11 cellular contexts compared by ENCODE assay signal in genomic region chr3:190385835-190386688, GRCh38. TPM values are rescaled to one million over a fixed set of nuclear protein-coding genes. Genes with fewer than 3 reads are reported as not detected.
DNase-seq lines count a peak whose midpoint lies in the region; ATAC-seq and TF ChIP-seq lines count a peak whose summit lies in the region.
"Had no signal": no experiment of that assay in that cellular context is flagged by ENCODE, and none has a peak within 500 bp of the region (broad histone marks: within the 10 kb centered on the region; RNA-seq: fewer than 3 reads in every experiment).

No MANE protein-coding gene starts in this region.

- H3K9me3 ChIP-seq in OCI-LY7 (ENCODE audit: low read length) = no peaks in the 10 kb centered on the region

- H3K9me2 ChIP-seq in OCI-LY7 (ENCODE audit: insufficient read depth, low read length) = no peaks in the 10 kb centered on the region

- H3K9me3 Mint-ChIP-seq in activated CD4-positive, alpha-beta T cell treated with anti-CD3 and anti-CD28 coated beads for 36 hours (ENCODE audit: low read depth) = no peaks in the 10 kb centered on the region
- H3K9me3 Mint-ChIP-seq: H9 had no signal

- no peak for TF ChIP-seq CTCF in choroid plexus epithelial cell (conservative IDR thresholded peaks at IDR 0.05; ENCODE audit: low read depth, low read length)
- no peak for TF ChIP-seq CTCF in omental fat pad (IDR thresholded peaks at IDR 0.05)
- TF ChIP-seq CTCF in OCI-LY7 (conservative IDR thresholded peaks at IDR 0.05; ENCODE audit: low read length) = no peak

- H3K4me1 ChIP-seq in OCI-LY7 (ENCODE audit: insufficient read depth, low read length, poor library complexity, severe bottlenecking) = no peaks in the 10 kb centered on the region

- no peak overlapping the region for H3K4me3 Mint-ChIP-seq in activated CD4-positive, alpha-beta T cell treated with anti-CD3 and anti-CD28 coated beads for 36 hours
- H3K4me3 Mint-ChIP-seq: H9 had no signal

- peaks cover 11% of the 10 kb centered on the region for H3K27me3 Mint-ChIP-seq in activated CD4-positive, alpha-beta T cell treated with anti-CD3 and anti-CD28 coated beads for 36 hours

- no peak overlapping the region for H3K4me2 ChIP-seq in OCI-LY7 (ENCODE audit: low read length)

- H3K36me3 Mint-ChIP-seq in activated CD4-positive, alpha-beta T cell treated with anti-CD3 and anti-CD28 coated beads for 36 hours (ENCODE audit: low read depth) = no peaks in the 10 kb centered on the region

- H3K4me3 ChIP-seq in choroid plexus epithelial cell (ENCODE audit: low read depth, low read length) (peak overlapping the region; percentile 2), OCI-LY7 (ENCODE audit: low read depth, low read length, poor library complexity, severe bottlenecking) (no peak overlapping the region)

- DNase-seq in DMS53 treated with DMSO at 0.1 percent for 48 hours (lab: John Stamatoyannopoulos, UW; ENCODE audit: unreplicated experiment) = peak; percentile 24
- DNase-seq in NCI-H460 (ENCODE audit: extremely low read depth, low read depth) = peak; percentile 96
- DNase-seq in choroid plexus epithelial cell (ENCODE audit: low read depth) = peak; percentile 97
- DNase-seq in omental fat pad (ENCODE audit: low spot score) = no peak
- no peak for DNase-seq in activated CD4-positive, alpha-beta T cell treated with anti-CD3 and anti-CD28 coated beads for 36 hours
- DNase-seq in NCI-H1436 (lab: John Stamatoyannopoulos, UW) = no peak
- no peak for DNase-seq in 8988T
- no peak for DNase-seq in OCI-LY7 (ENCODE audit: low spot score)
- DNase-seq: H9, KG1 had no signal

- CTCF ChIA-PET in activated CD4-positive, alpha-beta T cell treated with anti-CD3 and anti-CD28 coated beads for 36 hours (lab: Charles Lee) = no interaction called here
- CTCF ChIA-PET in OCI-LY7 (lab: Charles Lee; ENCODE audit: unreplicated experiment) = interaction anchor here (0.6 kb wide), 1 partner anchor 1155 kb away, joined by 3 read pairs; no protein-coding TSS in a partner anchor

- no peak overlapping the region for H3K27ac ChIP-seq in OCI-LY7 (ENCODE audit: low read depth, low read length, poor library complexity, severe bottlenecking)

- ATAC-seq in omental fat pad (ENCODE audit: low FRiP score) = peak; percentile 88
- ATAC-seq in activated CD4-positive, alpha-beta T cell treated with anti-CD3 and anti-CD28 coated beads for 36 hours = no peak
- ATAC-seq: Right ventricle myocardium inferior had no signal

- intact Hi-C loops in activated CD4-positive, alpha-beta T cell treated with anti-CD3 and anti-CD28 coated beads for 36 hours (cut with DNase I, micrococcal nuclease) = loop anchor here in 1 of 2 experiments (10.0 kb wide), 1 partner anchor 309 kb away; no protein-coding TSS in a partner anchor
- intact Hi-C loops in OCI-LY7 (cut with micrococcal nuclease; ENCODE audit: unreplicated experiment) = no loop called here

- no peaks in the 10 kb centered on the region for H4K20me1 ChIP-seq in OCI-LY7 (ENCODE audit: insufficient read depth, low read length)

- POLR2A ChIA-PET in activated CD4-positive, alpha-beta T cell treated with anti-CD3 and anti-CD28 coated beads for 36 hours (lab: Charles Lee) = no interaction called here
- POLR2A ChIA-PET in OCI-LY7 (lab: Charles Lee) = no interaction called here

- no peaks in the 10 kb centered on the region for H3K79me2 ChIP-seq in OCI-LY7 (ENCODE audit: insufficient read depth, low read depth, low read length)

- BruUV-seq in OCI-LY7 (replicated peaks; lab: Mats Ljungman, UMichigan) = no TSS peak

- peaks cover 13% of the 10 kb centered on the region for H3K4me1 Mint-ChIP-seq in activated CD4-positive, alpha-beta T cell treated with anti-CD3 and anti-CD28 coated beads for 36 hours

- H3K27ac Mint-ChIP-seq in activated CD4-positive, alpha-beta T cell treated with anti-CD3 and anti-CD28 coated beads for 36 hours = no peak overlapping the region
- H3K27ac Mint-ChIP-seq: H9 had no signal

- no peaks in the 10 kb centered on the region for H3K36me3 ChIP-seq in OCI-LY7 (ENCODE audit: insufficient read depth, low read length)

- H2AFZ ChIP-seq in OCI-LY7 (ENCODE audit: low read length) = no peak overlapping the region

RNA-seq across cellular contexts. Expression of gene CLDN16, which starts 1.9 kb away (rescaled TPM):
- 0.78 and 0.87 TPM in 2 replicates for total RNA-seq in NCI-H460 (2014; rRNA removed; shearing (Covaris generic))
- polyA plus RNA-seq in NCI-H460 (2014; cell fraction: nucleus; rRNA removed) = 2.1 and 2.9 TPM in 2 replicates
- total RNA-seq in omental fat pad = under 1 TPM in 1 of 4 donors, not detected in 3; 0.37 TPM
- not detected for total RNA-seq in activated CD4-positive, alpha-beta T cell treated with anti-CD3 and anti-CD28 coated beads for 36 hours
- not detected in 2 replicates for total RNA-seq in OCI-LY7 (2014; rRNA removed; shearing (Covaris generic))
- not detected in 2 replicates for total RNA-seq in OCI-LY7 (2022)
- total RNA-seq: H9, Right ventricle myocardium inferior had no signal

Comparison
In these comparisons a context has a peak if more than half of its experiments do, and no peak if none do; other contexts are left out.
1. DNase-seq: peak in DMS53 treated with DMSO at 0.1 percent for 48 hours (single experiment), NCI-H460 (single experiment) and choroid plexus epithelial cell (single experiment); none in omental fat pad (single experiment), activated CD4-positive, alpha-beta T cell treated with anti-CD3 and anti-CD28 coated beads for 36 hours (single experiment), NCI-H1436 (single experiment), 8988T (single experiment) and OCI-LY7 (single experiment).